In the genomic region with DNA sequence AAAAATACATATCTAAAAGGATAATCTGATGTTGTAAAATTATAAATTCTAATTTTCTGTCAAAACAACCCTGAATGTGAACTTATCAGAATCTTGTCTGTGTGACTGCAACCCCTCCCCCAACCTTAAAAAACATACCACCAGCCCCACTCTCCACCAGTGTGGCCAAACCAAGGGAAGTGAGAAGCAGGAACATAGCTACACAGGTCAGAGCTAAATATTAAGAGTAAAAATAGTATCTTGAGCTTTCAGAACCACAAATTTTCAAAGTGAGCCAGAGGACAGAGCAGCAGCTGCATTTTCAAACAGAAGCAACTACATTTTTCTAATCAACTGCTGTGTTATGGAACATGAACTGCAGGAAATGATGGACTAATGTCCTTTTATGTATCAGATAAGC, we compare ENCODE assay signal across 20 cellular contexts.
"Had no signal": no experiment of that assay in that cellular context is flagged by ENCODE, and none has a peak within 500 bp of the region (broad histone marks: within the 10 kb centered on the region; RNA-seq: fewer than 3 reads in every experiment).

No MANE protein-coding gene starts in this region.

- H3K36me3 Mint-ChIP-seq: neural progenitor cell had no signal

- H3K4me1 ChIP-seq: colonic mucosa, esophagus muscularis mucosa, left ventricle myocardium inferior, neural progenitor cell, prostate gland, spleen, testis, uterus had no signal

- H3K4me1 Mint-ChIP-seq: naive thymus-derived CD8-positive, alpha-beta T cell; neural progenitor cell; WTC11 had no signal

- H3K9me3 ChIP-seq: prostate gland, testis had no signal

- H2AFZ ChIP-seq: neural progenitor cell had no signal

- H3K4me2 ChIP-seq: neural progenitor cell had no signal

- H3K9ac ChIP-seq: neural progenitor cell had no signal

- ATAC-seq: naive thymus-derived CD8-positive, alpha-beta T cell; WTC11 had no signal

- H3K36me3 ChIP-seq: colonic mucosa, esophagus muscularis mucosa, left ventricle myocardium inferior, neural progenitor cell, prostate gland, spleen, uterus had no signal

- H3K27me3 ChIP-seq: colonic mucosa, esophagus muscularis mucosa, neural progenitor cell, spleen, testis, uterus had no signal

- H3K4me3 ChIP-seq: colonic mucosa, esophagus muscularis mucosa, left ventricle myocardium inferior, neural progenitor cell, prostate gland, spleen, testis, uterus had no signal

- H3K4me3 Mint-ChIP-seq: activated naive CD4-positive, alpha-beta T cell treated with anti-CD3 and anti-CD28 coated beads for 36 hours; naive thymus-derived CD8-positive, alpha-beta T cell; neural progenitor cell; WTC11 had no signal

- H3K27ac Mint-ChIP-seq: activated naive CD4-positive, alpha-beta T cell treated with anti-CD3 and anti-CD28 coated beads for 36 hours; naive thymus-derived CD8-positive, alpha-beta T cell; neural progenitor cell; WTC11 had no signal

- DNase-seq: activated CD4-positive, alpha-beta T cell treated with anti-CD3 and anti-CD28 coated beads, Interleukin-2, amount 50 U/mL, for 4 hours; activated effector memory CD4-positive, alpha-beta T cell treated with Interleukin-2 at 50 U/mL for 16 hours; activated naive CD4-positive, alpha-beta T cell treated with anti-CD3 and anti-CD28 coated beads for 36 hours; activated T-cell treated with anti-CD3 and anti-CD28 coated beads, Interleukin-2, amount 50 U/mL, for 48 hours; amygdala; colonic mucosa; glutamatergic neuron; hippocampal formation; left ventricle myocardium inferior; naive thymus-derived CD8-positive, alpha-beta T cell; spleen; stimulated activated CD4-positive, alpha-beta T cell treated with anti-CD3 and anti-CD28 coated beads, Interleukin-4, amount 100 ng/mL, for 1 hour; stimulated activated naive CD4-positive, alpha-beta T cell; testis; trophoblast cell; uterus had no signal

- H3K27ac ChIP-seq: colonic mucosa, esophagus muscularis mucosa, left ventricle myocardium inferior, neural progenitor cell, prostate gland, spleen, testis, uterus had no signal
